Comparison of ENCODE assay signal across 8 cellular contexts in genomic region chr5:1763548-1763911, GRCh38. TPM values are rescaled to one million over a fixed set of nuclear protein-coding genes. Genes with fewer than 3 reads are reported as not detected.
DNase-seq lines count a peak whose midpoint lies in the region; ATAC-seq, FAIRE-seq and TF ChIP-seq lines count a peak whose summit lies in the region.

No MANE protein-coding gene starts in this region.

- no peak overlapping the region for H3K4me2 ChIP-seq in mesendoderm (ENCODE audit: low read length)

- no CpG with 5 or more reads among the region's 15 CpGs for WGBS in mesendoderm (ENCODE audit: extremely low coverage, insufficient coverage, low lambda C conversion rate)

- H3K56ac ChIP-seq in mesendoderm (ENCODE audit: low read length) = no peak overlapping the region

- peak; percentile 50 for ATAC-seq in HG03060 (IDR thresholded peaks at IDR 0.05; ENCODE audit: low read depth, unreplicated experiment)
- no peak for ATAC-seq in GM19035 (IDR thresholded peaks at IDR 0.05; ENCODE audit: unreplicated experiment)
- no peak for ATAC-seq in GM18519 (IDR thresholded peaks at IDR 0.05; ENCODE audit: low FRiP score, unreplicated experiment)
- no peak for ATAC-seq in HG03442 (IDR thresholded peaks at IDR 0.05; ENCODE audit: unreplicated experiment)

- no peak overlapping the region for H2BK15ac ChIP-seq in mesendoderm (replicated peaks; ENCODE audit: low read depth)

- FAIRE-seq in endometrium (lab: Jason Lieb, UNC) = peak; percentile 98

- no peak overlapping the region for H2AK5ac ChIP-seq in mesendoderm (ENCODE audit: low read length)

- H3K9ac ChIP-seq in mesendoderm (ENCODE audit: low read length) = no peak overlapping the region

- H3K79me1 ChIP-seq in mesendoderm (ENCODE audit: low read length) = no peaks in the 10 kb centered on the region

- no peak overlapping the region for H3K23ac ChIP-seq in mesendoderm (ENCODE audit: low read length)

- no peak overlapping the region for H2BK120ac ChIP-seq in mesendoderm (ENCODE audit: low read depth, low read length)

- H2BK5ac ChIP-seq in mesendoderm (ENCODE audit: low read length) = no peak overlapping the region

- no peak overlapping the region for H4K5ac ChIP-seq in mesendoderm (ENCODE audit: low read length)

- peaks cover 12% of the 10 kb centered on the region for H3K9me3 ChIP-seq in WERI-Rb-1 (ENCODE audit: severe bottlenecking)

- H3K79me2 ChIP-seq in mesendoderm (ENCODE audit: control insufficient read depth, insufficient read depth, low read length) = no peaks in the 10 kb centered on the region

- H4K8ac ChIP-seq in mesendoderm (ENCODE audit: low read depth, low read length) = no peak overlapping the region

- DNase-seq in Daoy (ENCODE audit: low read depth) (peak; percentile 63), WERI-Rb-1 (peak; percentile 71), mesendoderm (peak; percentile 48)

- no peak overlapping the region for H3K4ac ChIP-seq in mesendoderm (ENCODE audit: low read depth, low read length)

- H3K4me3 ChIP-seq in WERI-Rb-1 (ENCODE audit: low read depth, low read length) (no peak overlapping the region), mesendoderm (ENCODE audit: low read length) (no peak overlapping the region)

- H3K27me3 ChIP-seq in WERI-Rb-1 (ENCODE audit: insufficient read depth, low read depth, severe bottlenecking) (peaks cover 96% of the 10 kb centered on the region), mesendoderm (ENCODE audit: insufficient read depth, low read length, poor library complexity) (no peaks in the 10 kb centered on the region)

- peak; percentile 91 for TF ChIP-seq CTCF in WERI-Rb-1 (IDR thresholded peaks at IDR 0.05; ENCODE audit: low read depth, low read length)

- no peaks in the 10 kb centered on the region for H3K36me3 ChIP-seq in WERI-Rb-1
- no peaks in the 10 kb centered on the region for H3K36me3 ChIP-seq in mesendoderm (ENCODE audit: control insufficient read depth, insufficient read depth, low read length)

- H3K27ac ChIP-seq in WERI-Rb-1 (no peak overlapping the region), mesendoderm (ENCODE audit: low read depth, low read length) (no peak overlapping the region)

- no peak overlapping the region for H3K18ac ChIP-seq in mesendoderm (ENCODE audit: low read length)

- no peaks in the 10 kb centered on the region for H3K4me1 ChIP-seq in mesendoderm (ENCODE audit: control insufficient read depth, low read depth, low read length)

RNA-seq across cellular contexts. Expression of gene MRPL36, which starts 36.1 kb away (rescaled TPM):
- 26.6 and 39.9 TPM in 2 replicates for total RNA-seq in Daoy (2014; rRNA removed; shearing (Covaris generic))
- polyA plus RNA-seq in mesendoderm (2013, experiment 1 of 2) = 90.2 TPM
- polyA plus RNA-seq in mesendoderm (2013, experiment 2 of 2) = 88.1 TPM

RNA-seq across cellular contexts. Expression of gene NDUFS6, which starts 37.7 kb away (rescaled TPM):
- 72.4 and 74.7 TPM in 2 replicates for total RNA-seq in Daoy (2014; rRNA removed; shearing (Covaris generic))
- 176 TPM for polyA plus RNA-seq in mesendoderm (2013, experiment 1 of 2)
- polyA plus RNA-seq in mesendoderm (2013, experiment 2 of 2) = 172 TPM
